17 cellular contexts compared by ENCODE assay signal in genomic region chr2:237594514-237594871, GRCh38. TPM values are rescaled to one million over a fixed set of nuclear protein-coding genes. Genes with fewer than 3 reads are reported as not detected.
DNase-seq lines count a peak whose midpoint lies in the region; ATAC-seq, FAIRE-seq and TF ChIP-seq lines count a peak whose summit lies in the region.
"Had no signal": no experiment of that assay in that cellular context is flagged by ENCODE, and none has a peak within 500 bp of the region (broad histone marks: within the 10 kb centered on the region; RNA-seq: fewer than 3 reads in every experiment).

No MANE protein-coding gene starts in this region.

- intact Hi-C loops in psoas muscle (cut with DNase I), result loop anchor here in 1 of 2 donors (5.0 kb wide), 1 partner anchor 153 kb away; no protein-coding TSS in a partner anchor

- peaks cover 25% of the 10 kb centered on the region for H3K4me1 Mint-ChIP-seq in stimulated activated effector memory CD8-positive, alpha-beta T cell treated with anti-CD3 and anti-CD28 coated beads, Interleukin-12 subunit alpha, Interleukin-12 subunit beta, amount 100 ng/mL, for 72 hours

- no peaks in the 10 kb centered on the region for H3K79me2 ChIP-seq in smooth muscle cell (ENCODE audit: low read depth)

- no peak for TF ChIP-seq CTCF in bronchial epithelial cell (IDR thresholded peaks at IDR 0.05; ENCODE audit: insufficient read depth, low read length, severe bottlenecking)
- TF ChIP-seq CTCF in smooth muscle cell (IDR thresholded peaks at IDR 0.05; ENCODE audit: borderline replicate concordance, insufficient read depth, poor library complexity, severe bottlenecking), result no peak
- no peak for TF ChIP-seq CTCF in psoas muscle (IDR thresholded peaks at IDR 0.05)

- peak; percentile 40 for FAIRE-seq in bronchial epithelial cell (lab: Jason Lieb, UNC)

- H4K20me1 ChIP-seq in smooth muscle cell (ENCODE audit: low read depth), result no peaks in the 10 kb centered on the region

- peaks cover 83% of the 10 kb centered on the region for H3K4me1 ChIP-seq in HUES6 (ENCODE audit: control insufficient read depth, insufficient read depth, low read length)
- H3K4me1 ChIP-seq in smooth muscle cell (ENCODE audit: low read depth), result peaks cover 24% of the 10 kb centered on the region
- H3K4me1 ChIP-seq in psoas muscle, result peaks cover 15% of the 10 kb centered on the region

- no peak overlapping the region for H2AFZ ChIP-seq in smooth muscle cell (ENCODE audit: low read depth)

- H3K36me3 Mint-ChIP-seq in stimulated activated effector memory CD8-positive, alpha-beta T cell treated with anti-CD3 and anti-CD28 coated beads, Interleukin-12 subunit alpha, Interleukin-12 subunit beta, amount 100 ng/mL, for 72 hours, result no peaks in the 10 kb centered on the region
- H3K36me3 Mint-ChIP-seq: activated CD8-positive, alpha-beta memory T cell treated with anti-CD3 and anti-CD28 coated beads, Interleukin-2, amount 10 ng/mL, durations not matched to agents 7 days and 5 days; activated naive CD4-positive, alpha-beta T cell treated with anti-CD3 and anti-CD28 coated beads, Interleukin-2, amount 50 U/mL, for 72 hours; CD14-positive monocyte had no signal

- no peaks in the 10 kb centered on the region for H3K9me3 Mint-ChIP-seq in stimulated activated effector memory CD8-positive, alpha-beta T cell treated with anti-CD3 and anti-CD28 coated beads, Interleukin-12 subunit alpha, Interleukin-12 subunit beta, amount 100 ng/mL, for 72 hours
- H3K9me3 Mint-ChIP-seq: activated naive CD4-positive, alpha-beta T cell treated with anti-CD3 and anti-CD28 coated beads, Interleukin-2, amount 50 U/mL, for 72 hours; HFFc6 had no signal

- no peak for ATAC-seq in left lobe of liver
- ATAC-seq in psoas muscle, result no peak
- ATAC-seq in stimulated activated effector memory CD8-positive, alpha-beta T cell treated with anti-CD3 and anti-CD28 coated beads, Interleukin-12 subunit alpha, Interleukin-12 subunit beta, amount 100 ng/mL, for 72 hours, result no peak
- ATAC-seq: activated CD8-positive, alpha-beta memory T cell treated with anti-CD3 and anti-CD28 coated beads, Interleukin-2, amount 10 ng/mL, durations not matched to agents 7 days and 5 days; activated naive CD4-positive, alpha-beta T cell treated with anti-CD3 and anti-CD28 coated beads, Interleukin-2, amount 50 U/mL, for 72 hours had no signal

- H3K27me3 ChIP-seq in HUES6 (ENCODE audit: control insufficient read depth, insufficient read depth, low read length), result no peaks in the 10 kb centered on the region
- H3K27me3 ChIP-seq in bronchial epithelial cell (ENCODE audit: control insufficient read depth, insufficient read depth, low read length), result peaks cover 1% of the 10 kb centered on the region
- H3K27me3 ChIP-seq in smooth muscle cell (ENCODE audit: low read depth), result no peaks in the 10 kb centered on the region
- no peaks in the 10 kb centered on the region for H3K27me3 ChIP-seq in psoas muscle (ENCODE audit: insufficient read depth in 3 of 3, low read length in 2 of 3)
- H3K27me3 ChIP-seq: dorsolateral prefrontal cortex had no signal

- no peak overlapping the region for H3K27ac Mint-ChIP-seq in stimulated activated effector memory CD8-positive, alpha-beta T cell treated with anti-CD3 and anti-CD28 coated beads, Interleukin-12 subunit alpha, Interleukin-12 subunit beta, amount 100 ng/mL, for 72 hours
- H3K27ac Mint-ChIP-seq: activated CD8-positive, alpha-beta memory T cell treated with anti-CD3 and anti-CD28 coated beads, Interleukin-2, amount 10 ng/mL, durations not matched to agents 7 days and 5 days; activated naive CD4-positive, alpha-beta T cell treated with anti-CD3 and anti-CD28 coated beads, Interleukin-2, amount 50 U/mL, for 72 hours; CD14-positive monocyte; HFFc6 had no signal

- peak overlapping the region; percentile 8; the same call in 1 of the 2 replicates for H3K4me3 ChIP-seq in HUES6 (ENCODE audit: low read depth, low read length)
- no peak overlapping the region for H3K4me3 ChIP-seq in bronchial epithelial cell (ENCODE audit: low read depth, low read length)
- H3K4me3 ChIP-seq in smooth muscle cell, result no peak overlapping the region
- no peak overlapping the region for H3K4me3 ChIP-seq in psoas muscle
- H3K4me3 ChIP-seq: dorsolateral prefrontal cortex, SK-N-MC had no signal

- H3K9me3 ChIP-seq in HUES6 (ENCODE audit: control insufficient read depth, insufficient read depth, low read depth, low read length) (no peaks in the 10 kb centered on the region), smooth muscle cell (replicated peaks; ENCODE audit: low read depth) (no peaks in the 10 kb centered on the region), psoas muscle (no peaks in the 10 kb centered on the region)

- no peaks in the 10 kb centered on the region for H3K36me3 ChIP-seq in HUES6 (ENCODE audit: control insufficient read depth, insufficient read depth, low read length)
- no peaks in the 10 kb centered on the region for H3K36me3 ChIP-seq in bronchial epithelial cell (ENCODE audit: control insufficient read depth, insufficient read depth, low read length)
- no peaks in the 10 kb centered on the region for H3K36me3 ChIP-seq in smooth muscle cell (ENCODE audit: low read depth)
- no peaks in the 10 kb centered on the region for H3K36me3 ChIP-seq in psoas muscle (ENCODE audit: insufficient read depth in 1 of 2, low read depth in 1 of 2)

- no peak overlapping the region for H3K4me3 Mint-ChIP-seq in stimulated activated effector memory CD8-positive, alpha-beta T cell treated with anti-CD3 and anti-CD28 coated beads, Interleukin-12 subunit alpha, Interleukin-12 subunit beta, amount 100 ng/mL, for 72 hours
- H3K4me3 Mint-ChIP-seq: activated CD8-positive, alpha-beta memory T cell treated with anti-CD3 and anti-CD28 coated beads, Interleukin-2, amount 10 ng/mL, durations not matched to agents 7 days and 5 days; CD14-positive monocyte; HFFc6 had no signal

- H3F3A ChIP-seq in smooth muscle cell (ENCODE audit: low read depth), result peaks cover 9% of the 10 kb centered on the region

- H3K9ac ChIP-seq in HUES6 (ENCODE audit: low read length), result peak overlapping the region; percentile 63
- H3K9ac ChIP-seq in smooth muscle cell (ENCODE audit: low read depth), result no peak overlapping the region

- H3K4me2 ChIP-seq in smooth muscle cell, result peak overlapping the region; percentile 68

- peak overlapping the region; percentile 72; the same call in 1 of the 2 replicates for H3K27ac ChIP-seq in HUES6 (ENCODE audit: low read depth, low read length)
- H3K27ac ChIP-seq in smooth muscle cell (ENCODE audit: low read depth), result peak overlapping the region; percentile 52
- H3K27ac ChIP-seq in psoas muscle, result no peak overlapping the region
- H3K27ac ChIP-seq: dorsolateral prefrontal cortex, SK-N-MC had no signal

- WGBS in smooth muscle cell (ENCODE audit: low lambda C conversion rate), result 19% methylated on average over 5 of the region's 5 CpGs
- 67 to 71% (median 68%) methylated on average over 5 of the region's 5 CpGs for whole genome bisulfite sequencing in psoas muscle, 3 donors

- DNase-seq in bronchial epithelial cell (ENCODE audit: low read depth) (no peak), left lobe of liver (ENCODE audit: low spot score) (peak; percentile 45), smooth muscle cell (lab: John Stamatoyannopoulos, UW; ENCODE audit: unreplicated experiment) (no peak), psoas muscle (no peak), superior temporal gyrus (ENCODE audit: extremely low spot score) (no peak)
- no peak for DNase-seq in stimulated activated effector memory CD8-positive, alpha-beta T cell treated with anti-CD3 and anti-CD28 coated beads, Interleukin-12 subunit alpha, Interleukin-12 subunit beta, amount 100 ng/mL, for 72 hours (ENCODE audit: low spot score in 2 of 2)
- DNase-seq in activated naive CD4-positive, alpha-beta T cell treated with anti-CD3 and anti-CD28 coated beads, Interleukin-2, amount 50 U/mL, for 16 hours, result no peak
- DNase-seq: activated CD8-positive, alpha-beta memory T cell treated with anti-CD3 and anti-CD28 coated beads, Interleukin-2, amount 10 ng/mL, durations not matched to agents 7 days and 5 days; dorsolateral prefrontal cortex; HFFc6; nucleus accumbens; stimulated activated CD4-positive, alpha-beta T cell treated with anti-CD3 and anti-CD28 coated beads, Interleukin-1b, Interleukin-23, amount 100 ng/mL, for 48 hours had no signal

RNA-seq across cellular contexts. Expression of gene RAB17, which starts 4.0 kb away (rescaled TPM):
- total RNA-seq in bronchial epithelial cell (1.0 and 2.4 TPM in 2 replicates), left lobe of liver (88.5 TPM), smooth muscle cell (0.18 and 1.4 TPM in 2 replicates), psoas muscle (1 to 10 TPM; 1.1 to 1.5 (median 1.2) TPM)
- polyA plus RNA-seq in smooth muscle cell (0.69 and 2.0 TPM in 2 replicates), psoas muscle (1 to 10 TPM in 1 of 3 donors, under 1 TPM in 2; 0.52 to 1.3 (median 0.80) TPM)
- total RNA-seq: activated CD8-positive, alpha-beta memory T cell treated with anti-CD3 and anti-CD28 coated beads, Interleukin-2, amount 10 ng/mL, durations not matched to agents 7 days and 5 days; HT1080 had no signal

RNA-seq across cellular contexts. Expression of gene PRLH, which starts 28.1 kb away (rescaled TPM):
- total RNA-seq in bronchial epithelial cell, result not detected in 2 replicates
- total RNA-seq in left lobe of liver, result not detected
- not detected in 2 replicates for total RNA-seq in smooth muscle cell
- polyA plus RNA-seq in smooth muscle cell, result not detected in 2 replicates
- total RNA-seq in psoas muscle, result not detected
- polyA plus RNA-seq in psoas muscle, result not detected
- total RNA-seq: activated CD8-positive, alpha-beta memory T cell treated with anti-CD3 and anti-CD28 coated beads, Interleukin-2, amount 10 ng/mL, durations not matched to agents 7 days and 5 days; activated naive CD4-positive, alpha-beta T cell treated with anti-CD3 and anti-CD28 coated beads, Interleukin-2, amount 50 U/mL, for 72 hours; dorsolateral prefrontal cortex; HFFc6; HT1080 had no signal
- polyA plus RNA-seq: CD14-positive monocyte had no signal

RNA-seq across cellular contexts. Expression of gene LRRFIP1, which starts 32.9 kb away (rescaled TPM):
- total RNA-seq in bronchial epithelial cell (115 and 183 TPM in 2 replicates), left lobe of liver (33.6 TPM), smooth muscle cell (36.2 and 49.5 TPM in 2 replicates), psoas muscle (100 to 1,000 TPM in 1 of 4 donors, 10 to 100 TPM in 3; 91.9 to 108 (median 93.4) TPM)
- polyA plus RNA-seq in smooth muscle cell (65.1 and 82.7 TPM in 2 replicates), psoas muscle (10 to 100 TPM; 42.3 to 62.6 (median 50.4) TPM)

Comparison
In these comparisons a context has a peak if more than half of its experiments do, and no peak if none do; other contexts are left out.
1. RNA of gene RAB17, which starts 4.0 kb away (total RNA-seq): 88.5 TPM in left lobe of liver (single experiment); 1.0 to 2.4 TPM in bronchial epithelial cell, 0.18 to 1.4 TPM in smooth muscle cell and 1.1 to 1.5 TPM in psoas muscle; every median in the first group is over 10 times any median in the second.